Comparison of ENCODE assay signal across 1 cellular context in genomic region chr7:152435384-152436278, GRCh38.
TF ChIP-seq lines count a peak whose summit lies in the region.

KMT2C (minus strand) TSS chr7:152436003; CDS start chr7:152435786, 217 bp downstream.

TF ChIP-seq in K562, 482 proteins besides CTCF, POLR2A, EP300 and RAD21 (continued from another document and continues in another):
- TF ChIP-seq RCOR1 (IDR thresholded peaks at IDR 0.05; ENCODE audit: borderline replicate concordance in 1 of 2, low read depth in 2 of 2, low read length in 2 of 2): no peak
- TF ChIP-seq SAP30 (IDR thresholded peaks at IDR 0.05; ENCODE audit: borderline replicate concordance, insufficient read depth, low read depth, low read length, poor library complexity, severe bottlenecking): peak; percentile 51
- no peak for TF ChIP-seq ZNF512 (tag; IDR thresholded peaks at IDR 0.05)
- TF ChIP-seq RBM39 (optimal IDR thresholded peaks at IDR 0.05; ENCODE audit: low read depth, low read length): no peak
- TF ChIP-seq RBM17 (IDR thresholded peaks at IDR 0.05; ENCODE audit: borderline replicate concordance, low read depth, low read length): no peak
- no peak for TF ChIP-seq NCOR1 (IDR thresholded peaks at IDR 0.05)
- no peak for TF ChIP-seq CBX8 (IDR thresholded peaks at IDR 0.05; ENCODE audit: borderline replicate concordance, extremely low read depth, low read depth, low read length, poor library complexity, severe bottlenecking)
- TF ChIP-seq MCM7 (IDR thresholded peaks at IDR 0.05): no peak
- TF ChIP-seq SMAD3 (CRISPR knock-in tag; conservative IDR thresholded peaks at IDR 0.05): no peak
- TF ChIP-seq GTF2F1 (IDR thresholded peaks at IDR 0.05; ENCODE audit: low read depth, low read length): no peak
- no peak for TF ChIP-seq ELF2 (CRISPR knock-in tag; IDR thresholded peaks at IDR 0.05)
- TF ChIP-seq ZNF3 (CRISPR knock-in tag; IDR thresholded peaks at IDR 0.05): no peak
- TF ChIP-seq ZBTB17 (CRISPR knock-in tag; IDR thresholded peaks at IDR 0.05): no peak
- TF ChIP-seq BHLHE40 (IDR thresholded peaks at IDR 0.05; ENCODE audit: low read length): no peak
- TF ChIP-seq ZNF79 (CRISPR knock-in tag; IDR thresholded peaks at IDR 0.05; ENCODE audit: low read depth): no peak
- TF ChIP-seq BACH1 (tag; IDR thresholded peaks at IDR 0.05): no peak
- no peak for TF ChIP-seq ZNF586 (CRISPR knock-in tag; conservative IDR thresholded peaks at IDR 0.05)
- peak; percentile 30 to 55; a peak in 1 of 4 replicates for TF ChIP-seq MLLT1 (IDR thresholded peaks at IDR 0.05)
- no peak for TF ChIP-seq RBM22 (IDR thresholded peaks at IDR 0.05; ENCODE audit: low read depth, low read length, poor library complexity, severe bottlenecking)
- TF ChIP-seq CUX1 (CRISPR knock-in tag; IDR thresholded peaks at IDR 0.05): no peak
- peak; percentile 67 to 82 for TF ChIP-seq MNT (conservative IDR thresholded peaks at IDR 0.05)
- TF ChIP-seq ZEB2 (IDR thresholded peaks at IDR 0.05): no peak
- TF ChIP-seq CREM (IDR thresholded peaks at IDR 0.05; ENCODE audit: low read depth): no peak
- no peak for TF ChIP-seq ZHX1 (conservative IDR thresholded peaks at IDR 0.05; ENCODE audit: low read length)
- TF ChIP-seq ZSCAN32 (CRISPR knock-in tag; IDR thresholded peaks at IDR 0.05): no peak
- TF ChIP-seq CBX3 (IDR thresholded peaks at IDR 0.05; ENCODE audit: borderline replicate concordance in 1 of 2, low read length in 2 of 2): no peak
- no peak for TF ChIP-seq SRSF3 (IDR thresholded peaks at IDR 0.05; ENCODE audit: insufficient read depth, low read length)
- no peak for TF ChIP-seq TEAD1 (CRISPR knock-in tag; IDR thresholded peaks at IDR 0.05)
- TF ChIP-seq ZFX (CRISPR knock-in tag; IDR thresholded peaks at IDR 0.05): no peak; the same call in 1 of the 2 replicates
- TF ChIP-seq ELK3 (CRISPR knock-in tag; IDR thresholded peaks at IDR 0.05): no peak
- no peak for TF ChIP-seq GATA2 (CRISPR knock-in tag; IDR thresholded peaks at IDR 0.05)
- no peak for TF ChIP-seq L3MBTL2 (IDR thresholded peaks at IDR 0.05)
- peak; percentile 56; the same call in 1 of the 2 replicates for TF ChIP-seq POLR2AphosphoS5 (IDR thresholded peaks at IDR 0.05; ENCODE audit: control insufficient read depth, insufficient read depth, low read depth, low read length)
- TF ChIP-seq PURB (CRISPR knock-in tag; IDR thresholded peaks at IDR 0.05; ENCODE audit: low read depth): no peak
- no peak for TF ChIP-seq TAF15 (IDR thresholded peaks at IDR 0.05; ENCODE audit: low read depth, low read length)
- no peak for TF ChIP-seq ZNF395 (CRISPR knock-in tag; IDR thresholded peaks at IDR 0.05)
- TF ChIP-seq THRAP3 (IDR thresholded peaks at IDR 0.05; ENCODE audit: borderline replicate concordance): no peak
- no peak for TF ChIP-seq NCOA2 (IDR thresholded peaks at IDR 0.05; ENCODE audit: partially characterized antibody in 2 of 2)
- no peak for TF ChIP-seq JUNB (CRISPR knock-in tag; conservative IDR thresholded peaks at IDR 0.05)
- TF ChIP-seq BRD9 (IDR thresholded peaks at IDR 0.05; ENCODE audit: low read depth, partially characterized antibody): no peak
- no peak for TF ChIP-seq C11orf30 (IDR thresholded peaks at IDR 0.05; ENCODE audit: low read depth)
- no peak for TF ChIP-seq TFAM (CRISPR knock-in tag; conservative IDR thresholded peaks at IDR 0.05)
- TF ChIP-seq KAT7 (CRISPR knock-in tag; IDR thresholded peaks at IDR 0.05; ENCODE audit: borderline replicate concordance): peak; percentile 61; the same call in 1 of the 2 replicates
- TF ChIP-seq STAG1 (CRISPR knock-in tag; IDR thresholded peaks at IDR 0.05; ENCODE audit: borderline replicate concordance): no peak
- TF ChIP-seq SPI1 (IDR thresholded peaks at IDR 0.05; ENCODE audit: borderline replicate concordance, low read depth, low read length): peak; percentile 42; the same call in 1 of the 2 replicates
- TF ChIP-seq MTF1 (CRISPR knock-in tag; IDR thresholded peaks at IDR 0.05; ENCODE audit: borderline replicate concordance): no peak
- no peak for TF ChIP-seq FOXP1 (CRISPR knock-in tag; IDR thresholded peaks at IDR 0.05)
- TF ChIP-seq MAFF (IDR thresholded peaks at IDR 0.05; ENCODE audit: low read length): no peak
- no peak for TF ChIP-seq NR2C2 (CRISPR knock-in tag; IDR thresholded peaks at IDR 0.05)
- no peak for TF ChIP-seq NR2C2 (tag; IDR thresholded peaks at IDR 0.05)
- no peak for TF ChIP-seq ZFP36 (IDR thresholded peaks at IDR 0.05; ENCODE audit: low read depth, low read length, partially characterized antibody)
- no peak for TF ChIP-seq ILF3 (IDR thresholded peaks at IDR 0.05; ENCODE audit: borderline replicate concordance)
- no peak for TF ChIP-seq MTA2 (IDR thresholded peaks at IDR 0.05; ENCODE audit: low read depth)
- TF ChIP-seq TCF15 (CRISPR knock-in tag; IDR thresholded peaks at IDR 0.05): no peak
- TF ChIP-seq GATAD2A (IDR thresholded peaks at IDR 0.05): no peak
- TF ChIP-seq ZBTB12 (CRISPR knock-in tag; IDR thresholded peaks at IDR 0.05): no peak
- no peak for TF ChIP-seq KAT2B (IDR thresholded peaks at IDR 0.05; ENCODE audit: low read depth, low read length)
- TF ChIP-seq TCF7L2 (IDR thresholded peaks at IDR 0.05; ENCODE audit: low read depth, low read length): no peak
- no peak for TF ChIP-seq DIDO1 (tag; IDR thresholded peaks at IDR 0.05; ENCODE audit: low read depth)
